ENCODE assay signal across 1 cellular context in the genomic region with DNA sequence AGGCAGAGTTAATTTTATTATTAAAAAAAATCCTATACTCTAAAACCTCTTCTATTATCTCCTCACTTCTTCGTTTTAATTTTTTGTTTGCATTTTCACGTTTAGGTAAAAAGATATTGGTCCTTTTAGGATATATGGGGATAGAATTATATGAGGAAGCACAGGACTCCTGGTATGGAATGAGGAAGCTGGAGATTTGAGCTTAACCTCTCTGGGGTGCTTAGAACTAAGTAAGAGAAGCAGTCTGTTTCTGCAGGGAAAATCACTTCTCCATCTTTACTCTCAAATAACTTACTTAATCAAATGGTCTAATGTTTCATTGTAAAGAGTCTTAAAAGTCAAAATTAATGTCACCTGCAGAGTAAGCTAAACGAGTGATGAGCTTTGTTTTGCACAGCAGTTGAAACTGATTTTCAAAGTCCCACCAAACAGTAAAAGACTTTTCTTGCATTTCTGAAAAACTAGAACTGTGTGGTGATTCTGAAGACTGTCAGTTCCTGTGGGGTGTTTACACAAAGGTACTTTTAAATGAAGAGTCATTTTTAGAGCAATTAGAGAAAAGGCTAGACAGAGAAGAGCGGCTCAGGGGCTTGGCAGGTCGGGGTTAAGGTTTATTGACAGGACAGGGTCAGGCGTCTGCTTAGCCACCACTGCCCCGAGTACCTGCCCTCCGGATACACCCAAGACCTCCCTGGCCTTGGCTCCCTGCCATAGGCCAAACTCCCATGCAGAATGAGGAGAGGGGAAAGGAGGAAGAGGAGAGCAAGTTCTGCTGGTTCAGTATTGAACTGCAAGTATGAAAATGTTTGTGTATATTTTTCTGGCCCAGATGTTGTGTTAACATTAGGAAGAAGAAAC.
TF ChIP-seq lines count a peak whose summit lies in the region.

No MANE protein-coding gene starts in this region.

TF ChIP-seq in HepG2, 621 proteins besides CTCF, POLR2A, EP300 and RAD21 (continued from another document):
- TF ChIP-seq ZNF318 (CRISPR knock-in tag; IDR thresholded peaks at IDR 0.05): 0 out of 2 replicates have a peak, but pooled peaks have one; percentile 38
- TF ChIP-seq MEIS1 (CRISPR knock-in tag; IDR thresholded peaks at IDR 0.05; ENCODE audit: borderline replicate concordance): peak; percentile 61; the same call in 1 of the 2 replicates
- TF ChIP-seq, protein P1, sequence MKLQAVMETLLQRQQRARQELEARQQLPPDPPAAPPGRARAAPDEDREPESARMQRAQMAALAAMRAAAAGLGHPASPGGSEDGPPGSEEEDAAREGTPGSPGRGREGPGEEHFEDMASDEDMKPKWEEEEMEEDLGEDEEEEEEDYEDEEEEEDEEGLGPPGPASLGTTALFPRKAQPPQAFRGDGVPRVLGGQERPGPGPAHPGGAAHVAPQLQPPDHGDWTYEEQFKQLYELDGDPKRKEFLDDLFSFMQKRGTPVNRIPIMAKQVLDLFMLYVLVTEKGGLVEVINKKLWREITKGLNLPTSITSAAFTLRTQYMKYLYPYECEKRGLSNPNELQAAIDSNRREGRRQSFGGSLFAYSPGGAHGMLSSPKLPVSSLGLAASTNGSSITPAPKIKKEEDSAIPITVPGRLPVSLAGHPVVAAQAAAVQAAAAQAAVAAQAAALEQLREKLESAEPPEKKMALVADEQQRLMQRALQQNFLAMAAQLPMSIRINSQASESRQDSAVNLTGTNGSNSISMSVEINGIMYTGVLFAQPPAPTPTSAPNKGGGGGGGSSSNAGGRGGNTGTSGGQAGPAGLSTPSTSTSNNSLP (IDR thresholded peaks at IDR 0.05; ENCODE audit: low read depth, low read length): no peak
- TF ChIP-seq, protein P2, sequence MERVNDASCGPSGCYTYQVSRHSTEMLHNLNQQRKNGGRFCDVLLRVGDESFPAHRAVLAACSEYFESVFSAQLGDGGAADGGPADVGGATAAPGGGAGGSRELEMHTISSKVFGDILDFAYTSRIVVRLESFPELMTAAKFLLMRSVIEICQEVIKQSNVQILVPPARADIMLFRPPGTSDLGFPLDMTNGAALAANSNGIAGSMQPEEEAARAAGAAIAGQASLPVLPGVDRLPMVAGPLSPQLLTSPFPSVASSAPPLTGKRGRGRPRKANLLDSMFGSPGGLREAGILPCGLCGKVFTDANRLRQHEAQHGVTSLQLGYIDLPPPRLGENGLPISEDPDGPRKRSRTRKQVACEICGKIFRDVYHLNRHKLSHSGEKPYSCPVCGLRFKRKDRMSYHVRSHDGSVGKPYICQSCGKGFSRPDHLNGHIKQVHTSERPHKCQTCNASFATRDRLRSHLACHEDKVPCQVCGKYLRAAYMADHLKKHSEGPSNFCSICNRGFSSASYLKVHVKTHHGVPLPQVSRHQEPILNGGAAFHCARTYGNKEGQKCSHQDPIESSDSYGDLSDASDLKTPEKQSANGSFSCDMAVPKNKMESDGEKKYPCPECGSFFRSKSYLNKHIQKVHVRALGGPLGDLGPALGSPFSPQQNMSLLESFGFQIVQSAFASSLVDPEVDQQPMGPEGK (CRISPR knock-in tag; IDR thresholded peaks at IDR 0.05): 0 out of 2 replicates have a peak, but pooled peaks have one; percentile 22
- TF ChIP-seq JUN (CRISPR knock-in tag; IDR thresholded peaks at IDR 0.05): 0 out of 2 replicates have a peak, but pooled peaks have one; percentile 46
- TF ChIP-seq, protein P3, sequence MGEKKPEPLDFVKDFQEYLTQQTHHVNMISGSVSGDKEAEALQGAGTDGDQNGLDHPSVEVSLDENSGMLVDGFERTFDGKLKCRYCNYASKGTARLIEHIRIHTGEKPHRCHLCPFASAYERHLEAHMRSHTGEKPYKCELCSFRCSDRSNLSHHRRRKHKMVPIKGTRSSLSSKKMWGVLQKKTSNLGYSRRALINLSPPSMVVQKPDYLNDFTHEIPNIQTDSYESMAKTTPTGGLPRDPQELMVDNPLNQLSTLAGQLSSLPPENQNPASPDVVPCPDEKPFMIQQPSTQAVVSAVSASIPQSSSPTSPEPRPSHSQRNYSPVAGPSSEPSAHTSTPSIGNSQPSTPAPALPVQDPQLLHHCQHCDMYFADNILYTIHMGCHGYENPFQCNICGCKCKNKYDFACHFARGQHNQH (CRISPR knock-in tag; IDR thresholded peaks at IDR 0.05): peak; percentile 38; the same call in 1 of the 2 replicates
- no peak; the same call in 1 of the 2 replicates for TF ChIP-seq FOXJ3 (CRISPR knock-in tag; IDR thresholded peaks at IDR 0.05; ENCODE audit: borderline replicate concordance)
- no peak for TF ChIP-seq RELA (CRISPR knock-in tag; IDR thresholded peaks at IDR 0.05)
- TF ChIP-seq GATA4 (IDR thresholded peaks at IDR 0.05; ENCODE audit: borderline replicate concordance, low read depth): no peak
- TF ChIP-seq ZNF878 (CRISPR knock-in tag; IDR thresholded peaks at IDR 0.05): 0 out of 2 replicates have a peak, but pooled peaks have one; percentile 33
- peak; percentile 59 for TF ChIP-seq TEAD3 (CRISPR knock-in tag; optimal IDR thresholded peaks at IDR 0.05; ENCODE audit: borderline replicate concordance)
- TF ChIP-seq NRL (CRISPR knock-in tag; IDR thresholded peaks at IDR 0.05; ENCODE audit: borderline replicate concordance): no peak
- peak; percentile 39; the same call in 1 of the 2 replicates for TF ChIP-seq MED1 (CRISPR knock-in tag; IDR thresholded peaks at IDR 0.05)
- TF ChIP-seq RXRA (CRISPR knock-in tag; IDR thresholded peaks at IDR 0.05): peak; percentile 68; the same call in 1 of the 2 replicates
- no peak for TF ChIP-seq ZMAT3 (CRISPR knock-in tag; conservative IDR thresholded peaks at IDR 0.05)
- TF ChIP-seq ZBTB3 (CRISPR knock-in tag; IDR thresholded peaks at IDR 0.05; ENCODE audit: borderline replicate concordance, low read depth): no peak
- TF ChIP-seq ZNF230 (CRISPR knock-in tag; IDR thresholded peaks at IDR 0.05): no peak
- TF ChIP-seq, protein P4, sequence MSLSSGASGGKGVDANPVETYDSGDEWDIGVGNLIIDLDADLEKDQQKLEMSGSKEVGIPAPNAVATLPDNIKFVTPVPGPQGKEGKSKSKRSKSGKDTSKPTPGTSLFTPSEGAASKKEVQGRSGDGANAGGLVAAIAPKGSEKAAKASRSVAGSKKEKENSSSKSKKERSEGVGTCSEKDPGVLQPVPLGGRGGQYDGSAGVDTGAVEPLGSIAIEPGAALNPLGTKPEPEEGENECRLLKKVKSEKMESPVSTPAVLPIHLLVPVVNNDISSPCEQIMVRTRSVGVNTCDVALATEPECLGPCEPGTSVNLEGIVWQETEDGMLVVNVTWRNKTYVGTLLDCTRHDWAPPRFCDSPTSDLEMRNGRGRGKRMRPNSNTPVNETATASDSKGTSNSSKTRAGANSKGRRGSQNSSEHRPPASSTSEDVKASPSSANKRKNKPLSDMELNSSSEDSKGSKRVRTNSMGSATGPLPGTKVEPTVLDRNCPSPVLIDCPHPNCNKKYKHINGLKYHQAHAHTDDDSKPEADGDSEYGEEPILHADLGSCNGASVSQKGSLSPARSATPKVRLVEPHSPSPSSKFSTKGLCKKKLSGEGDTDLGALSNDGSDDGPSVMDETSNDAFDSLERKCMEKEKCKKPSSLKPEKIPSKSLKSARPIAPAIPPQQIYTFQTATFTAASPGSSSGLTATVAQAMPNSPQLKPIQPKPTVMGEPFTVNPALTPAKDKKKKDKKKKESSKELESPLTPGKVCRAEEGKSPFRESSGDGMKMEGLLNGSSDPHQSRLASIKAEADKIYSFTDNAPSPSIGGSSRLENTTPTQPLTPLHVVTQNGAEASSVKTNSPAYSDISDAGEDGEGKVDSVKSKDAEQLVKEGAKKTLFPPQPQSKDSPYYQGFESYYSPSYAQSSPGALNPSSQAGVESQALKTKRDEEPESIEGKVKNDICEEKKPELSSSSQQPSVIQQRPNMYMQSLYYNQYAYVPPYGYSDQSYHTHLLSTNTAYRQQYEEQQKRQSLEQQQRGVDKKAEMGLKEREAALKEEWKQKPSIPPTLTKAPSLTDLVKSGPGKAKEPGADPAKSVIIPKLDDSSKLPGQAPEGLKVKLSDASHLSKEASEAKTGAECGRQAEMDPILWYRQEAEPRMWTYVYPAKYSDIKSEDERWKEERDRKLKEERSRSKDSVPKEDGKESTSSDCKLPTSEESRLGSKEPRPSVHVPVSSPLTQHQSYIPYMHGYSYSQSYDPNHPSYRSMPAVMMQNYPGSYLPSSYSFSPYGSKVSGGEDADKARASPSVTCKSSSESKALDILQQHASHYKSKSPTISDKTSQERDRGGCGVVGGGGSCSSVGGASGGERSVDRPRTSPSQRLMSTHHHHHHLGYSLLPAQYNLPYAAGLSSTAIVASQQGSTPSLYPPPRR (CRISPR knock-in tag; IDR thresholded peaks at IDR 0.05; ENCODE audit: borderline replicate concordance): peak; percentile 80
- TF ChIP-seq ETV5 (CRISPR knock-in tag; IDR thresholded peaks at IDR 0.05; ENCODE audit: borderline replicate concordance): peak; percentile 83; the same call in 1 of the 2 replicates
- no peak for TF ChIP-seq FOXK1 (CRISPR knock-in tag; IDR thresholded peaks at IDR 0.05; ENCODE audit: borderline replicate concordance, low read depth)
- 0 out of 2 replicates have a peak, but pooled peaks have one; percentile 22 for TF ChIP-seq HMG20B (CRISPR knock-in tag; conservative IDR thresholded peaks at IDR 0.05)
- TF ChIP-seq MAZ (IDR thresholded peaks at IDR 0.05; ENCODE audit: borderline replicate concordance, low read depth, low read length): no peak
- 0 out of 2 replicates have a peak, but pooled peaks have one; percentile 19 for TF ChIP-seq MAZ (CRISPR knock-in tag; IDR thresholded peaks at IDR 0.05; ENCODE audit: low read depth)
- TF ChIP-seq TCF7L2 (IDR thresholded peaks at IDR 0.05; ENCODE audit: low read depth, low read length): no peak
- TF ChIP-seq ZKSCAN8 (CRISPR knock-in tag; IDR thresholded peaks at IDR 0.05; ENCODE audit: borderline replicate concordance): no peak
- no peak for TF ChIP-seq ZNF777 (CRISPR knock-in tag; IDR thresholded peaks at IDR 0.05)
- TF ChIP-seq ZFP36L1 (CRISPR knock-in tag; IDR thresholded peaks at IDR 0.05): no peak
- peak; percentile 32; the same call in 1 of the 2 replicates for TF ChIP-seq FOXO1 (CRISPR knock-in tag; IDR thresholded peaks at IDR 0.05)
TF ChIP-seq in HepG2: peak in this region for 74.
